11 cellular contexts compared by ENCODE assay signal in the genomic region with DNA sequence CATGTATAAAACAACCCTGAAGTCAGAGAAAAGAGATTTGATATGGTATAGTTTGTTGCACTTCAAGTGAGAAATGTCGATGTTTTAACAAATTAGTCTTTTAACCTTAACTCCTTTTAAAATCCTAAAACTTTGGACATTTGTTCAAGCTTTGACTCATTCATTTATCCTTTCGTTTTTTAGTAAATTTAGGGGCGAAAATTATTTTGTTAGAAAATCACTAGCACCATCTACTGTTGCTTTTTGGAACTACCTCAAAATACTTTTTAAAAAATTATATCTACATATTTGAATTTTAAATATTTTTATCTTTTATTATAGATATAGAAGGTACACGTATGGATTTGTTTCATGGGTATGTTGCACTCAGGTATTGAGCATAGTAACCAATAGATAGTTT.
DNase-seq lines count a peak whose midpoint lies in the region; ATAC-seq, FAIRE-seq and TF ChIP-seq lines count a peak whose summit lies in the region.
"Had no signal": no experiment of that assay in that cellular context is flagged by ENCODE, and none has a peak within 500 bp of the region (broad histone marks: within the 10 kb centered on the region; RNA-seq: fewer than 3 reads in every experiment).

No MANE protein-coding gene starts in this region.

- H3K27ac ChIP-seq in GM23248 (no peak overlapping the region), GM12878 (ENCODE audit: control insufficient read depth, insufficient read depth) (no peak overlapping the region), liver (ENCODE audit: low read depth in 1 of 2, low read length in 2 of 2) (no peak overlapping the region), thyroid gland (no peak overlapping the region)

- POLR2A ChIA-PET in GM12878 (lab: Charles Lee), result no interaction called here

- H3K4me3 ChIP-seq in GM23248, result no peak overlapping the region
- H3K4me3 ChIP-seq in GM12878, result no peak overlapping the region
- no peak overlapping the region for H3K4me3 ChIP-seq in liver (ENCODE audit: low read depth in 1 of 3, low read length in 3 of 3)
- no peak overlapping the region for H3K4me3 ChIP-seq in thyroid gland (replicated peaks in 1 of 3)

- peak; percentile 2 for DNase-seq in AG08396 (ENCODE audit: low spot score)
- peak; percentile 2 for DNase-seq in GM23248
- no peak for DNase-seq in GM12878 (ENCODE audit: low read depth, low spot score)
- no peak for DNase-seq in NCI-H2107 treated with DMSO at 0.1 percent for 48 hours (lab: John Stamatoyannopoulos, UW; ENCODE audit: unreplicated experiment)
- DNase-seq in thyroid gland, result no peak
- no peak for DNase-seq in NCI-H774 (lab: John Stamatoyannopoulos, UW)
- DNase-seq in ureter (ENCODE audit: low spot score), result no peak
- DNase-seq: caudate nucleus; MV-4-11; stimulated activated CD8-positive, alpha-beta memory T cell treated with anti-CD3 and anti-CD28 coated beads, Interleukin-4, amount 100 ng/mL, for 48 hours had no signal

- in situ Hi-C loops in GM23248 (cut with MboI) (loop anchor here (25.0 kb wide), 1 partner anchor 432 kb away; no protein-coding TSS in a partner anchor), GM12878 (cut with MboI) (loop anchor here (5.0 kb wide), 1 partner anchor 432 kb away; no protein-coding TSS in a partner anchor)

- peak overlapping the region; percentile 35 for H3K4me2 ChIP-seq in GM23248 (ENCODE audit: unreplicated experiment)
- H3K4me2 ChIP-seq in GM12878 (ENCODE audit: control insufficient read depth, insufficient read depth), result no peak overlapping the region

- TF ChIP-seq EP300 in GM12878 (IDR thresholded peaks at IDR 0.05; ENCODE audit: borderline replicate concordance in 1 of 2, control insufficient read depth in 1 of 2, low read depth in 2 of 2, low read length in 2 of 2), result no peak

- H3K36me3 ChIP-seq in GM23248 (ENCODE audit: low read depth) (no peaks in the 10 kb centered on the region), GM12878 (ENCODE audit: control insufficient read depth in 2 of 2, insufficient read depth in 2 of 2, low read length in 1 of 2) (no peaks in the 10 kb centered on the region), liver (ENCODE audit: control insufficient read depth in 4 of 4, insufficient read depth in 3 of 4, low read depth in 1 of 4, low read length in 3 of 4) (no peaks in the 10 kb centered on the region), thyroid gland (no peaks in the 10 kb centered on the region)

- H3K9me2 ChIP-seq in GM23248 (ENCODE audit: insufficient read depth), result no peaks in the 10 kb centered on the region

- H4K20me1 ChIP-seq in GM23248 (ENCODE audit: insufficient read depth) (no peaks in the 10 kb centered on the region), GM12878 (ENCODE audit: control insufficient read depth, insufficient read depth) (no peaks in the 10 kb centered on the region)

- intact Hi-C loops in GM12878 (cut with micrococcal nuclease; ENCODE audit: unreplicated experiment), result loop anchor here (1.0 kb wide), 2 partner anchors 433 to 460 kb away; no protein-coding TSS in a partner anchor
- intact Hi-C loops in thyroid gland (cut with DNase I), result no loop called here

- TF ChIP-seq CTCF in GM12878 (IDR thresholded peaks at IDR 0.05 in 2 of 3, conservative IDR thresholded peaks at IDR 0.05 in 1 of 3; ENCODE audit: control insufficient read depth in 2 of 3, extremely low read depth in 1 of 3, insufficient read depth in 1 of 3, low read depth in 3 of 3, low read length in 3 of 3) (peak in 2 of 3 experiments; percentile 23 to 34; a peak in 3 of 6 replicates), liver (IDR thresholded peaks at IDR 0.05; ENCODE audit: low read depth, low read length, missing input control) (no peak), thyroid gland (IDR thresholded peaks at IDR 0.05) (peak in 3 of 6 experiments; percentile 26 to 35 (median 28))

- 12 to 20% methylated on average over 4 of the region's 4 CpGs for WGBS in GM23248 (ENCODE audit: low coverage in 1 of 2, low lambda C conversion rate in 2 of 2, missing lambda C conversion rate in 2 of 2), 2 experiments
- WGBS in GM12878 (ENCODE audit: insufficient coverage, insufficient replicate concordance, low lambda C conversion rate, missing lambda C conversion rate), result 0% methylated on average over 4 of the region's 4 CpGs
- 7% methylated on average over 4 of the region's 4 CpGs for WGBS in liver
- 7 to 10% methylated on average over 4 of the region's 4 CpGs for WGBS in thyroid gland, 2 donors

- TF ChIP-seq RAD21 in GM12878 (IDR thresholded peaks at IDR 0.05; ENCODE audit: insufficient read depth, low read depth, low read length), result 0 out of 2 replicates have a peak, but pooled peaks have one; percentile 35
- peak; percentile 47 to 60 for TF ChIP-seq RAD21 in liver (IDR thresholded peaks at IDR 0.05)

- no peaks in the 10 kb centered on the region for H3F3A ChIP-seq in GM23248 (ENCODE audit: insufficient read depth)

- no peak for ATAC-seq in GM12878

- RAD21 ChIA-PET in GM12878 (lab: Charles Lee; ENCODE audit: unreplicated experiment), result interaction anchor here (1.0 to 1.3 kb wide), 2 partner anchors 431 to 434 kb away, joined by 3 to 8 read pairs; no protein-coding TSS in a partner anchor

- FAIRE-seq in GM12878 (lab: Jason Lieb, UNC), result peak; percentile 73

- CTCF ChIA-PET in GM12878 (lab: Yijun Ruan, JAX), result interaction anchor here (0.6 to 4.5 kb wide), 5 partner anchors 17 to 433 kb away, joined by 3 to 55 read pairs (median 3); a partner anchor contains a TSS

- H3K9ac ChIP-seq in GM23248 (no peak overlapping the region), GM12878 (ENCODE audit: control insufficient read depth, insufficient read depth, low read length) (no peak overlapping the region), liver (ENCODE audit: low read depth in 1 of 2, low read length in 2 of 2) (no peak overlapping the region)

- H3K9me3 ChIP-seq in GM23248 (ENCODE audit: low read depth) (no peaks in the 10 kb centered on the region), GM12878 (replicated peaks; ENCODE audit: control insufficient read depth, insufficient read depth, low read length) (no peaks in the 10 kb centered on the region), liver (ENCODE audit: control insufficient read depth in 4 of 4, low read length in 3 of 4) (no peaks in the 10 kb centered on the region), thyroid gland (no peaks in the 10 kb centered on the region)

- SMC1A ChIA-PET in GM12878 (lab: Charles Lee; ENCODE audit: uncharacterized antibody, unreplicated experiment), result interaction anchor here (1.0 to 2.5 kb wide), 3 partner anchors 431 to 460 kb away, joined by 4 to 19 read pairs (median 4); no protein-coding TSS in a partner anchor

- no peaks in the 10 kb centered on the region for H3K4me1 ChIP-seq in GM23248 (ENCODE audit: insufficient read depth)
- no peaks in the 10 kb centered on the region for H3K4me1 ChIP-seq in GM12878 (ENCODE audit: control insufficient read depth, insufficient read depth, low read length)
- no peaks in the 10 kb centered on the region for H3K4me1 ChIP-seq in liver (ENCODE audit: control insufficient read depth in 4 of 4, insufficient read depth in 4 of 4, low read length in 3 of 4)
- no peaks in the 10 kb centered on the region for H3K4me1 ChIP-seq in thyroid gland

- H3K27me3 ChIP-seq in GM23248 (replicated peaks; ENCODE audit: insufficient read depth) (no peaks in the 10 kb centered on the region), GM12878 (replicated peaks in 1 of 2; ENCODE audit: control insufficient read depth in 2 of 2, insufficient read depth in 2 of 2, low read length in 1 of 2) (no peaks in the 10 kb centered on the region), liver (ENCODE audit: control insufficient read depth in 4 of 4, insufficient read depth in 4 of 4, low read length in 3 of 4) (no peaks in the 10 kb centered on the region), thyroid gland (no peaks in the 10 kb centered on the region)

- TF ChIP-seq POLR2A in GM12878 (IDR thresholded peaks at IDR 0.05; ENCODE audit: low read depth, low read length), result no peak
- no peak for TF ChIP-seq POLR2A in thyroid gland (IDR thresholded peaks at IDR 0.05)

- no peaks in the 10 kb centered on the region for H3K79me2 ChIP-seq in GM23248 (ENCODE audit: insufficient read depth)
- no peaks in the 10 kb centered on the region for H3K79me2 ChIP-seq in GM12878 (ENCODE audit: control insufficient read depth, insufficient read depth, low read length)

- H2AFZ ChIP-seq in GM23248 (peak overlapping the region; percentile 35; the same call in 1 of the 2 replicates), GM12878 (ENCODE audit: control insufficient read depth, low read depth, low read length) (no peak overlapping the region)

- no TSS peak for BruUV-seq in GM12878 (replicated peaks; lab: Mats Ljungman, UMichigan)

TF ChIP-seq in liver, 16 proteins besides CTCF, POLR2A, EP300 and RAD21 (continues in another document):
- TF ChIP-seq TAF1 (conservative IDR thresholded peaks at IDR 0.05) (no peak), HNF4G (IDR thresholded peaks at IDR 0.05) (no peak), GABPA (IDR thresholded peaks at IDR 0.05 in 1 of 2, conservative IDR thresholded peaks at IDR 0.05 in 1 of 2) (no peak), FOXA1 (IDR thresholded peaks at IDR 0.05) (no peak)
- TF ChIP-seq, protein P1, sequence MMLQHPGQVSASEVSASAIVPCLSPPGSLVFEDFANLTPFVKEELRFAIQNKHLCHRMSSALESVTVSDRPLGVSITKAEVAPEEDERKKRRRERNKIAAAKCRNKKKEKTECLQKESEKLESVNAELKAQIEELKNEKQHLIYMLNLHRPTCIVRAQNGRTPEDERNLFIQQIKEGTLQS (IDR thresholded peaks at IDR 0.05), result no peak
- TF ChIP-seq, protein P2, sequence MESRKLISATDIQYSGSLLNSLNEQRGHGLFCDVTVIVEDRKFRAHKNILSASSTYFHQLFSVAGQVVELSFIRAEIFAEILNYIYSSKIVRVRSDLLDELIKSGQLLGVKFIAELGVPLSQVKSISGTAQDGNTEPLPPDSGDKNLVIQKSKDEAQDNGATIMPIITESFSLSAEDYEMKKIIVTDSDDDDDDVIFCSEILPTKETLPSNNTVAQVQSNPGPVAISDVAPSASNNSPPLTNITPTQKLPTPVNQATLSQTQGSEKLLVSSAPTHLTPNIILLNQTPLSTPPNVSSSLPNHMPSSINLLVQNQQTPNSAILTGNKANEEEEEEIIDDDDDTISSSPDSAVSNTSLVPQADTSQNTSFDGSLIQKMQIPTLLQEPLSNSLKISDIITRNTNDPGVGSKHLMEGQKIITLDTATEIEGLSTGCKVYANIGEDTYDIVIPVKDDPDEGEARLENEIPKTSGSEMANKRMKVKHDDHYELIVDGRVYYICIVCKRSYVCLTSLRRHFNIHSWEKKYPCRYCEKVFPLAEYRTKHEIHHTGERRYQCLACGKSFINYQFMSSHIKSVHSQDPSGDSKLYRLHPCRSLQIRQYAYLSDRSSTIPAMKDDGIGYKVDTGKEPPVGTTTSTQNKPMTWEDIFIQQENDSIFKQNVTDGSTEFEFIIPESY (IDR thresholded peaks at IDR 0.05), result no peak

Comparison
In these comparisons a context has a peak if more than half of its experiments do, and no peak if none do; other contexts are left out.
1. DNase-seq: peak in AG08396 (single experiment) and GM23248 (single experiment); none in GM12878 (single experiment), NCI-H2107 treated with DMSO at 0.1 percent for 48 hours (single experiment), thyroid gland (0 of 2), NCI-H774 (single experiment) and ureter (single experiment).